Comparison of ENCODE assay signal across 8 cellular contexts in genomic region chr7:28853834-28854749, GRCh38.
DNase-seq lines count a peak whose midpoint lies in the region; ATAC-seq and TF ChIP-seq lines count a peak whose summit lies in the region.

No MANE protein-coding gene starts in this region.

- H3K27me3 ChIP-seq in CD4-positive, alpha-beta memory T cell (ENCODE audit: insufficient read depth, low read length), result peaks cover 9% of the 10 kb centered on the region
- peaks cover 24% of the 10 kb centered on the region for H3K27me3 ChIP-seq in mucosa of stomach (ENCODE audit: control insufficient read depth, insufficient read depth, low read length)

- no peak overlapping the region for H3K27ac Mint-ChIP-seq in CD4-positive, alpha-beta memory T cell

- H3K4me3 Mint-ChIP-seq in CD4-positive, alpha-beta memory T cell, result peak overlapping the region; percentile 57 to 89 (median 78)

- no peaks in the 10 kb centered on the region for H3K9me3 ChIP-seq in CD4-positive, alpha-beta memory T cell (ENCODE audit: control insufficient read depth in 1 of 2, low read length in 2 of 2)
- no peaks in the 10 kb centered on the region for H3K9me3 ChIP-seq in mucosa of stomach (ENCODE audit: control insufficient read depth, low read length)

- DNase-seq in CD4-positive, alpha-beta memory T cell, result peak; percentile 29 to 48 (median 38)
- peak; percentile 61 to 74 for DNase-seq in NOMO-1 (lab: John Stamatoyannopoulos, UW; ENCODE audit: unreplicated experiment in 2 of 2)
- peak; percentile 29 for DNase-seq in activated CD8-positive, alpha-beta memory T cell treated with anti-CD3 and anti-CD28 coated beads, Interleukin-2, amount 50 U/mL, for 24 hours (ENCODE audit: extremely low read depth)
- DNase-seq in erythroblast (lab: John Stamatoyannopoulos, UW), result peak; percentile 46 to 69
- peak; percentile 81 for DNase-seq in stimulated activated CD8-positive, alpha-beta memory T cell treated with anti-CD3 and anti-CD28 coated beads, Interleukin-4, amount 100 ng/mL, for 48 hours

- CTCF ChIA-PET in CD4-positive, alpha-beta memory T cell (lab: Charles Lee; ENCODE audit: partially characterized antibody), result interaction anchor here (0.9 to 1.6 kb wide), 3 partner anchors 9 to 18 kb away, joined by 4 to 5 read pairs (median 4); no protein-coding TSS in a partner anchor

- peak overlapping the region in 1 of 2 donors; percentile 32 for H3K4me3 ChIP-seq in CD4-positive, alpha-beta memory T cell (ENCODE audit: low read length in 2 of 2)
- H3K4me3 ChIP-seq in mucosa of stomach (ENCODE audit: low read length), result peak overlapping the region; percentile 24

- peaks cover 23 to 29% of the 10 kb centered on the region in 2 donors for H3K27me3 Mint-ChIP-seq in CD4-positive, alpha-beta memory T cell

- H3K36me3 ChIP-seq in CD4-positive, alpha-beta memory T cell (ENCODE audit: insufficient read depth, low read length), result no peaks in the 10 kb centered on the region
- H3K36me3 ChIP-seq in mucosa of stomach (ENCODE audit: control insufficient read depth, insufficient read depth, low read length), result no peaks in the 10 kb centered on the region

- no peaks in the 10 kb centered on the region for H3K36me3 Mint-ChIP-seq in CD4-positive, alpha-beta memory T cell

- intact Hi-C loops in CD4-positive, alpha-beta memory T cell (cut with micrococcal nuclease), result no loop called here

- H3K4me1 ChIP-seq in CD4-positive, alpha-beta memory T cell (ENCODE audit: insufficient read depth, low read length), result peaks cover 13% of the 10 kb centered on the region
- H3K4me1 ChIP-seq in mucosa of stomach (ENCODE audit: control insufficient read depth, insufficient read depth, low read length), result peaks cover 7% of the 10 kb centered on the region

- TF ChIP-seq POLR2A in erythroblast (IDR thresholded peaks at IDR 0.05; ENCODE audit: low read length), result no peak

- H3K4me1 Mint-ChIP-seq in CD4-positive, alpha-beta memory T cell, result peaks cover 7 to 12% (median 8%) of the 10 kb centered on the region in 4 donors

- ATAC-seq in GM19438 (IDR thresholded peaks at IDR 0.05; ENCODE audit: low read depth, unreplicated experiment), result peak; percentile 98
- peak; percentile 95 for ATAC-seq in HG03558 (IDR thresholded peaks at IDR 0.05; ENCODE audit: extremely low read depth, unreplicated experiment)

- POLR2A ChIA-PET in CD4-positive, alpha-beta memory T cell (lab: Charles Lee; ENCODE audit: partially characterized antibody), result no interaction called here

- H3K9me3 Mint-ChIP-seq in CD4-positive, alpha-beta memory T cell, result no peaks in the 10 kb centered on the region

- H3K9ac ChIP-seq in mucosa of stomach (ENCODE audit: low read length), result peak overlapping the region; percentile 30

- no peak overlapping the region for H3K27ac ChIP-seq in CD4-positive, alpha-beta memory T cell (ENCODE audit: low read depth, low read length)

Comparison
In these comparisons a context has a peak if more than half of its experiments do, and no peak if none do; other contexts are left out.
1. DNase-seq: peak in every context shown above with its lines; median percentile 81 in stimulated activated CD8-positive, alpha-beta memory T cell treated with anti-CD3 and anti-CD28 coated beads, Interleukin-4, amount 100 ng/mL, for 48 hours; 68 in NOMO-1; 58 in erythroblast; 38 in CD4-positive, alpha-beta memory T cell; 29 in activated CD8-positive, alpha-beta memory T cell treated with anti-CD3 and anti-CD28 coated beads, Interleukin-2, amount 50 U/mL, for 24 hours.